Comparison of ENCODE assay signal across 15 cellular contexts in the genomic region with DNA sequence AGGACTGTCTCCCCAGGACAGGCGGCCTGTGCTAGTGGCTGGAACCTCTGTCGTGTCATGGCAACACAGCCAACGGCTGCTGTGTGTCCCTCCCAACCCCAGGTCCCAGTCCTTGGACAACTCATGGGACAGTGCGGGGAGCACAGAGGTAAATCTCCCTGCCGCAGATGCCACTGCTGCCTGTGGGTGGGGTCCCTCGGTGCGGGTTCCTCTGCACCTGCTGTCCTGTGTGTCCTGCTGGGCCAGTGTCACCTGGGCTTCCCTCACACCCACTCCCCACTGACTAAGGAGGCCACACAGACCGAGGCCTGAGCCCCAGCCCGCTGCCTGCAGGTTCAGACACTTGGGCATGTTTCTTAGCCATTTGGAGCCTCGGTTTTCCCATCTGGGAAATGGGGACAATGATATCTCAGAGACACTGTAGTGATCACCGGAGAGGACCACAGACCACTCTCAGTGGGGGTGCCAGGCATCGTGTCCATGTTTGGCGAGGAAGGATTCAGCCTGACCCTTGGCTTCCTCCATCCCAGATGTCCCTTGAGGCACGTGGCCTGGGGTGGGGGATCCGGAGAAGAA.
DNase-seq lines count a peak whose midpoint lies in the region; ATAC-seq, FAIRE-seq and TF ChIP-seq lines count a peak whose summit lies in the region.
"Had no signal": no experiment of that assay in that cellular context is flagged by ENCODE, and none has a peak within 500 bp of the region (broad histone marks: within the 10 kb centered on the region; RNA-seq: fewer than 3 reads in every experiment).

No MANE protein-coding gene starts in this region.

- no peak overlapping the region for H2AK5ac ChIP-seq in mesenchymal stem cell (ENCODE audit: low read length, severe bottlenecking)

- CTCF ChIA-PET in K562 (lab: Yijun Ruan, JAX; ENCODE audit: low intra/inter-chr PET ratio) = no interaction called here

- in situ Hi-C loops in K562 (cut with MboI) = no loop called here

- TF ChIP-seq POLR2A in K562 (conservative IDR thresholded peaks at IDR 0.05) = no peak

- H3K14ac ChIP-seq in mesenchymal stem cell (ENCODE audit: low read length in 2 of 2) = peak overlapping the region in 1 of 2 experiments; percentile 49

- peaks cover 0 to 13% of the 10 kb centered on the region in 2 experiments; a peak in 3 of 5 replicates for H3K4me1 ChIP-seq in K562 (replicated peaks in 1 of 2; ENCODE audit: control insufficient read depth in 2 of 2, insufficient read depth in 2 of 2, low read length in 2 of 2)
- peaks cover 28% of the 10 kb centered on the region for H3K4me1 ChIP-seq in mesenchymal stem cell (ENCODE audit: control insufficient read depth, insufficient read depth, low read depth, low read length)

- DNase-seq in Right ventricle myocardium inferior (ENCODE audit: missing footprints) (peak; percentile 48), cardiac septum (ENCODE audit: low spot score) (no peak), K562 (ENCODE audit: extremely low read depth in 1 of 4, low spot score in 3 of 4) (no peak), mesenchymal stem cell (no peak), head of caudate nucleus (no peak), NCI-H1930 (lab: John Stamatoyannopoulos, UW) (no peak), T-helper 2 cell (no peak)
- DNase-seq: AML-193, Calu3, DMS 273 treated with DMSO at 0.1 percent for 48 hours, HCEC 1CT, HFFc6 had no signal

- H3K27ac ChIP-seq in K562 (ENCODE audit: extremely low read depth, low read depth, low read length) = no peak overlapping the region
- H3K27ac ChIP-seq in mesenchymal stem cell (ENCODE audit: low read length, poor library complexity, severe bottlenecking) = no peak overlapping the region
- H3K27ac ChIP-seq: 22Rv1, BLaER1 had no signal

- H3K4me2 ChIP-seq in K562 (ENCODE audit: insufficient read depth, low read length) (no peak overlapping the region), mesenchymal stem cell (ENCODE audit: low read length, poor library complexity, severe bottlenecking) (no peak overlapping the region)
- H3K4me2 ChIP-seq: BLaER1 had no signal

- FAIRE-seq in K562 (lab: Jason Lieb, UNC) = no peak
- FAIRE-seq: HTR-8/SVneo had no signal

- no peak overlapping the region for H2BK15ac ChIP-seq in mesenchymal stem cell (ENCODE audit: low read depth, poor library complexity, severe bottlenecking)

- under 1% methylated on average over 15 of the region's 15 CpGs for WGBS in K562 (ENCODE audit: insufficient coverage, low coverage, missing lambda C conversion rate)
- WGBS in mesenchymal stem cell = 93% methylated on average over 15 of the region's 15 CpGs

- H3K4ac ChIP-seq in mesenchymal stem cell (ENCODE audit: low read depth in 1 of 2, low read length in 2 of 2) = no peak overlapping the region

- no peak overlapping the region for H2AFZ ChIP-seq in K562 (ENCODE audit: low read depth, low read length)
- no peak overlapping the region for H2AFZ ChIP-seq in mesenchymal stem cell (ENCODE audit: low read depth, low read length)

- POLR2A ChIA-PET in K562 (lab: Yijun Ruan, JAX) = interaction anchor here (0.6 to 1.9 kb wide), 2 partner anchors 16 to 830 kb away, joined by 3 to 8 read pairs; no protein-coding TSS in a partner anchor

- H3K36me3 ChIP-seq in K562 (ENCODE audit: control insufficient read depth, insufficient read depth, low read length) (no peaks in the 10 kb centered on the region), mesenchymal stem cell (ENCODE audit: control insufficient read depth in 1 of 2, insufficient read depth in 2 of 2, low read depth in 1 of 2, low read length in 2 of 2) (no peaks in the 10 kb centered on the region)
- H3K36me3 ChIP-seq: BLaER1 had no signal

- peaks cover 9% of the 10 kb centered on the region; the same call in 1 of the 2 replicates for H4K20me1 ChIP-seq in K562 (replicated peaks; ENCODE audit: control insufficient read depth, insufficient read depth, low read length)
- H4K20me1 ChIP-seq: BLaER1 had no signal

- peaks cover 74 to 84% of the 10 kb centered on the region in 2 experiments for H3K27me3 ChIP-seq in K562 (ENCODE audit: control insufficient read depth in 2 of 2, insufficient read depth in 2 of 2, low read length in 2 of 2)
- peaks cover 0 to 15% of the 10 kb centered on the region in 2 experiments for H3K27me3 ChIP-seq in mesenchymal stem cell (ENCODE audit: control insufficient read depth in 1 of 2, insufficient read depth in 1 of 2, low read length in 2 of 2)
- H3K27me3 ChIP-seq: BLaER1 had no signal

- H2BK120ac ChIP-seq in mesenchymal stem cell (ENCODE audit: low read depth, low read length) = no peak overlapping the region

- no peak overlapping the region for H3K9ac ChIP-seq in K562 (ENCODE audit: insufficient read depth in 1 of 2, low read depth in 2 of 2, low read length in 2 of 2)
- H3K9ac ChIP-seq in mesenchymal stem cell (ENCODE audit: low read length) = no peak overlapping the region
- H3K9ac ChIP-seq: BLaER1 had no signal

- no peaks in the 10 kb centered on the region for H3K79me2 ChIP-seq in K562 (ENCODE audit: control insufficient read depth, insufficient read depth, low read length)

- H3K9me3 ChIP-seq in K562 (replicated peaks; ENCODE audit: control insufficient read depth, insufficient read depth, low read depth, low read length) = no peaks in the 10 kb centered on the region
- H3K9me3 ChIP-seq in mesenchymal stem cell (ENCODE audit: control insufficient read depth, low read length) = no peaks in the 10 kb centered on the region
- H3K9me3 ChIP-seq: BLaER1 had no signal

- H4K91ac ChIP-seq in mesenchymal stem cell (ENCODE audit: low read length) = peak overlapping the region; percentile 43

- intact Hi-C loops in Right ventricle myocardium inferior (cut with DNase I) (loop anchor here (5.0 kb wide), 1 partner anchor 33 kb away; no protein-coding TSS in a partner anchor), cardiac septum (cut with DNase I) (loop anchor here (5.0 kb wide), 1 partner anchor 317 kb away; no protein-coding TSS in a partner anchor), K562 (cut with micrococcal nuclease) (no loop called here), head of caudate nucleus (cut with DNase I) (no loop called here)

- no TSS peak for BruUV-seq in K562 (replicated peaks; lab: Mats Ljungman, UMichigan)

- H4K8ac ChIP-seq in mesenchymal stem cell (ENCODE audit: low read length) = no peak overlapping the region

- peak overlapping the region in 1 of 2 experiments; percentile 49 for H3K18ac ChIP-seq in mesenchymal stem cell (ENCODE audit: low read depth in 1 of 2, low read length in 2 of 2)

- H3K79me1 ChIP-seq in mesenchymal stem cell (replicated peaks; ENCODE audit: low read length, poor library complexity, severe bottlenecking) = no peaks in the 10 kb centered on the region

- no peak overlapping the region for H3K23ac ChIP-seq in mesenchymal stem cell (ENCODE audit: low read length in 2 of 2)

- H2BK12ac ChIP-seq in mesenchymal stem cell (ENCODE audit: low read length in 2 of 2) = peak overlapping the region; percentile 6 to 58

- no peak overlapping the region for H2BK5ac ChIP-seq in mesenchymal stem cell (ENCODE audit: low read depth, low read length, poor library complexity, severe bottlenecking)

- H3K9me1 ChIP-seq in K562 (ENCODE audit: control insufficient read depth, insufficient read depth, low read length) = no peaks in the 10 kb centered on the region

- H3K4me3 ChIP-seq in K562 (no peak overlapping the region), mesenchymal stem cell (ENCODE audit: insufficient read depth in 1 of 2, low read depth in 1 of 2, low read length in 2 of 2) (no peak overlapping the region)
- H3K4me3 ChIP-seq: BLaER1 had no signal

- no peak for ATAC-seq in Right ventricle myocardium inferior
- ATAC-seq in K562 = no peak; the same call in 2 of the 3 replicates

- TF ChIP-seq RAD21 in K562 (CRISPR knock-in tag; conservative IDR thresholded peaks at IDR 0.05 in 1 of 2, IDR thresholded peaks at IDR 0.05 in 1 of 2) = no peak

- TF ChIP-seq EP300 in K562 (IDR thresholded peaks at IDR 0.05; ENCODE audit: low read length) = no peak

- no peak for TF ChIP-seq CTCF in K562 (IDR thresholded peaks at IDR 0.05 in 2 of 3, conservative IDR thresholded peaks at IDR 0.05 in 1 of 3; ENCODE audit: insufficient read depth in 2 of 3, low read depth in 1 of 3, low read length in 3 of 3)

TF ChIP-seq in K562, 482 proteins besides CTCF, POLR2A, EP300 and RAD21:
- 0 out of 4 replicates have a peak, but pooled peaks of 1 of the 2 experiments have one; percentile 20 for TF ChIP-seq KDM1A (IDR thresholded peaks at IDR 0.05)
- TF ChIP-seq BCOR (IDR thresholded peaks at IDR 0.05) = peak; percentile 64
- TF ChIP-seq ZNF280B (CRISPR knock-in tag; IDR thresholded peaks at IDR 0.05) = no peak
TF ChIP-seq in K562: peak in this region for 2.

Comparison
In these comparisons a context has a peak if more than half of its experiments do, and no peak if none do; other contexts are left out.
1. intact Hi-C loops: an anchor here in Right ventricle myocardium inferior (5.0 kb wide) and cardiac septum (5.0 kb wide); none called in K562 and head of caudate nucleus.